8 cellular contexts compared by ENCODE assay signal in the genomic region with DNA sequence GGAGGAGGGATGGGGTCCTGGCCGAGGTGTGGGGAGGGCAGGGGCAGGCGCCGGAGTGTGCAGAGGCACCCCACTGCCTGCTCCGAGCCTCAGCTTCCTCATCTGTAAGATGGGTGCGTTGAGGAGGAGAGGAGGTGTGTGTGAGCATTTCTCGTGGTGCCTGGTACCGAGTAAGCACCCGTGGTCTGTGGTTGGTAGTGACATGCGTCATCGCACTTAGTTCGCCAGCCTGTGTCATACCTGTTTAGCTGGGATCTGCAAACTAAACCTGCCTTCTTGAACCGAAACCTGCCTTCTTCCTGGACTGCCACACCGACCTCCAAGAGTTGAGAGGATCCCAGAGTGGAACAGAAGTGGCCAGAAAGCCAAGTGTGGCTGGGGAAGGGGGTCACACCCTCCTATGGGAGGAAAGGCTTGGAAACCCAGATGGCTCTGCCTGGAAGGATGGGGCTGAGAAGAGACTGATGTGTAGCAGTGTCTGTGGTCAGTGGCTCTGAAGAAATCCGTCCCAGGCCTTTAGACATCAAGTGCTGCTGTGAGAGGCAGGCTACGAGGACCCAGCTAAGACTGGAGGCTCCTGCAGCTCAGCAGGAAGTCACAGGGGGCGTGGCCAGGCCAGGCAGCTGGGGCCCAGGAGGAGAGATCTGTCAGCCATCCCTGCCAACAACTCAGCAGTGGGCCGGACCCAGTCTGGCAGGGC.
A peak's percentile ranks its signal among the peaks of the same experiment; 100 is the strongest.
DNase-seq lines count a peak whose midpoint lies in the region; ATAC-seq and TF ChIP-seq lines count a peak whose summit lies in the region.

No MANE protein-coding gene starts in this region.

- H3K9me3 Mint-ChIP-seq in natural killer cell: no peaks in the 10 kb centered on the region
- H3K9me3 Mint-ChIP-seq in stimulated activated naive CD8-positive, alpha-beta T cell treated with anti-CD3 and anti-CD28 coated beads, Interleukin-15, Interleukin-2, amounts not matched to agents 100 ng/mL and 50 ng/mL, for 24 hours: no peaks in the 10 kb centered on the region

- DNase-seq in NCI-H510A treated with DMSO at 0.1 percent for 48 hours (lab: John Stamatoyannopoulos, UW) (peak; percentile 24), NCI-H510A (lab: John Stamatoyannopoulos, UW) (no peak), natural killer cell (peak; percentile 76), retina (no peak)
- DNase-seq in activated CD4-positive, alpha-beta T cell treated with anti-CD3 and anti-CD28 coated beads, Interleukin-2, amount 50 U/mL, for 4 hours: peak; percentile 63 to 65
- DNase-seq in effector CD4-positive, alpha-beta T cell: peak; percentile 62

- ATAC-seq in HG03432 (IDR thresholded peaks at IDR 0.05; ENCODE audit: unreplicated experiment): peak; percentile 92
- ATAC-seq in natural killer cell: peak; percentile 86 to 89 (median 86)

- H3K4me1 Mint-ChIP-seq in natural killer cell: peaks cover 6 to 21% of the 10 kb centered on the region in 2 donors
- H3K4me1 Mint-ChIP-seq in stimulated activated naive CD8-positive, alpha-beta T cell treated with anti-CD3 and anti-CD28 coated beads, Interleukin-15, Interleukin-2, amounts not matched to agents 100 ng/mL and 50 ng/mL, for 24 hours (ENCODE audit: low read depth): peaks cover 7% of the 10 kb centered on the region

- H3K27ac Mint-ChIP-seq in natural killer cell: no peak overlapping the region
- H3K27ac Mint-ChIP-seq in stimulated activated naive CD8-positive, alpha-beta T cell treated with anti-CD3 and anti-CD28 coated beads, Interleukin-15, Interleukin-2, amounts not matched to agents 100 ng/mL and 50 ng/mL, for 24 hours: peak overlapping the region; percentile 86

- intact Hi-C loops in natural killer cell (cut with micrococcal nuclease): loop anchor here (1.0 to 5.0 kb wide), 5 partner anchors 16 to 226 kb away; no protein-coding TSS in a partner anchor

- H3K27me3 Mint-ChIP-seq in natural killer cell (ENCODE audit: low read depth in 2 of 2): no peaks in the 10 kb centered on the region
- no peaks in the 10 kb centered on the region for H3K27me3 Mint-ChIP-seq in stimulated activated naive CD8-positive, alpha-beta T cell treated with anti-CD3 and anti-CD28 coated beads, Interleukin-15, Interleukin-2, amounts not matched to agents 100 ng/mL and 50 ng/mL, for 24 hours

- no peak for TF ChIP-seq CTCF in natural killer cell (IDR thresholded peaks at IDR 0.05)

- no peaks in the 10 kb centered on the region for H3K36me3 Mint-ChIP-seq in natural killer cell
- peaks cover 14% of the 10 kb centered on the region for H3K36me3 Mint-ChIP-seq in stimulated activated naive CD8-positive, alpha-beta T cell treated with anti-CD3 and anti-CD28 coated beads, Interleukin-15, Interleukin-2, amounts not matched to agents 100 ng/mL and 50 ng/mL, for 24 hours (ENCODE audit: low read depth)

- H3K4me3 Mint-ChIP-seq in natural killer cell: peak overlapping the region; percentile 69
- peak overlapping the region; percentile 47 for H3K4me3 Mint-ChIP-seq in stimulated activated naive CD8-positive, alpha-beta T cell treated with anti-CD3 and anti-CD28 coated beads, Interleukin-15, Interleukin-2, amounts not matched to agents 100 ng/mL and 50 ng/mL, for 24 hours

Comparison
In these comparisons a context has a peak if more than half of its experiments do, and no peak if none do; other contexts are left out.
1. DNase-seq: peak in NCI-H510A treated with DMSO at 0.1 percent for 48 hours (single experiment), activated CD4-positive, alpha-beta T cell treated with anti-CD3 and anti-CD28 coated beads, Interleukin-2, amount 50 U/mL, for 4 hours (2 of 2), effector CD4-positive, alpha-beta T cell (single experiment) and natural killer cell (single experiment); none in NCI-H510A (single experiment) and retina (single experiment).